ENCODE assay signal across 21 cellular contexts in genomic region chr6:87869064-87869685, GRCh38.
"Had no signal": no experiment of that assay in that cellular context is flagged by ENCODE, and none has a peak within 500 bp of the region (broad histone marks: within the 10 kb centered on the region; RNA-seq: fewer than 3 reads in every experiment).

No MANE protein-coding gene starts in this region.

- H3K27ac ChIP-seq: left ventricle myocardium inferior, ovary, right atrium auricular region, right lobe of liver, tibial nerve, upper lobe of left lung had no signal

- DNase-seq: islet precursor cell; left ventricle myocardium inferior; midbrain; mucosa of descending colon; naive thymus-derived CD4-positive, alpha-beta T cell; ovary; right lobe of liver; stimulated activated CD4-positive, alpha-beta T cell treated with anti-CD3 and anti-CD28 coated beads, Interleukin-1b, Interleukin-23, amount 100 ng/mL, for 48 hours; stimulated activated CD4-positive, alpha-beta T cell treated with anti-CD3 and anti-CD28 coated beads, Interleukin-2, amount 100 ng/mL, for 48 hours; stimulated activated CD4-positive, alpha-beta T cell treated with anti-CD3 and anti-CD28 coated beads, Interleukin-4, amount 100 ng/mL, for 4 hours; stimulated activated CD8-positive, alpha-beta memory T cell treated with anti-CD3 and anti-CD28 coated beads, Interleukin-4, amount 100 ng/mL, for 48 hours; stimulated activated naive CD4-positive, alpha-beta T cell treated with Interleukin-2 at 50 U/mL for 16 hours; stimulated activated naive CD8-positive, alpha-beta T cell treated with anti-CD3 and anti-CD28 coated beads, Interleukin-15, amount 100 ng/mL, for 72 hours; substantia nigra; upper lobe of left lung had no signal

- H3K9me3 ChIP-seq: left ventricle myocardium inferior, mucosa of descending colon, ovary, right atrium auricular region, right lobe of liver, tibial nerve, upper lobe of left lung had no signal

- H3K4me3 ChIP-seq: left ventricle myocardium inferior, lung, mucosa of descending colon, ovary, right atrium auricular region, right lobe of liver, smooth muscle cell, tibial nerve, upper lobe of left lung had no signal

- H3K4me1 ChIP-seq: left ventricle myocardium inferior, right atrium auricular region, right lobe of liver, upper lobe of left lung had no signal

- H3K36me3 ChIP-seq: left ventricle myocardium inferior, ovary, right atrium auricular region, right lobe of liver, tibial nerve, upper lobe of left lung had no signal

- ATAC-seq: mucosa of descending colon; naive thymus-derived CD4-positive, alpha-beta T cell; natural killer cell treated with Interleukin-12 subunit alpha and Interleukin-12 subunit beta and Interleukin-15 and Interleukin-18, amount 100 ng/mL, for 72 hours; right lobe of liver; stimulated activated memory B cell treated with anti-CD40 and anti-IgM and Interleukin-4, amounts not matched to agents 10 μg/mL and 1 μg/mL and 100 μg/mL, for 72 hours; stimulated activated naive CD8-positive, alpha-beta T cell treated with anti-CD3 and anti-CD28 coated beads, Interleukin-15, amount 100 ng/mL, for 72 hours had no signal

- H3K27me3 ChIP-seq: ovary, right atrium auricular region, right lobe of liver, tibial nerve, upper lobe of left lung had no signal

- H3K4me2 ChIP-seq: smooth muscle cell had no signal
